Comparison of ENCODE assay signal across 31 cellular contexts in genomic region chr1:241139047-241139446, GRCh38.
"Had no signal": no experiment of that assay in that cellular context is flagged by ENCODE, and none has a peak within 500 bp of the region (broad histone marks: within the 10 kb centered on the region; RNA-seq: fewer than 3 reads in every experiment).

No MANE protein-coding gene starts in this region.

- ATAC-seq: mucosa of descending colon; naive thymus-derived CD8-positive, alpha-beta T cell; sciatic nerve; stimulated activated effector memory CD8-positive, alpha-beta T cell treated with anti-CD3 and anti-CD28 coated beads, Interleukin-12 subunit alpha, Interleukin-12 subunit beta, amount 100 ng/mL, for 72 hours; upper lobe of right lung had no signal

- H3K4me3 Mint-ChIP-seq: immature natural killer cell; memory B cell; naive thymus-derived CD8-positive, alpha-beta T cell; nephron; neural progenitor cell; stimulated activated effector memory CD8-positive, alpha-beta T cell treated with anti-CD3 and anti-CD28 coated beads, Interleukin-12 subunit alpha, Interleukin-12 subunit beta, amount 100 ng/mL, for 72 hours; stimulated activated naive CD8-positive, alpha-beta T cell treated with anti-CD3 and anti-CD28 coated beads, Interleukin-15, Interleukin-2, amounts not matched to agents 100 ng/mL and 50 ng/mL, for 24 hours had no signal

- H3K4me3 ChIP-seq: left ventricle myocardium inferior, lung, mucosa of descending colon, neural progenitor cell, ovary, right atrium auricular region, spleen, suprapubic skin, thoracic aorta, tibial artery, upper lobe of right lung had no signal

- H3K4me2 ChIP-seq: neural progenitor cell had no signal

- H3K36me3 ChIP-seq: left ventricle myocardium inferior, neural progenitor cell, neutrophil, ovary, right atrium auricular region, spleen, suprapubic skin, thoracic aorta, tibial artery, upper lobe of right lung had no signal

- H3K27ac Mint-ChIP-seq: immature natural killer cell; memory B cell; nephron; neural progenitor cell; progenitor cell of endocrine pancreas; stimulated activated effector memory CD8-positive, alpha-beta T cell treated with anti-CD3 and anti-CD28 coated beads, Interleukin-12 subunit alpha, Interleukin-12 subunit beta, amount 100 ng/mL, for 72 hours; stimulated activated naive CD8-positive, alpha-beta T cell treated with anti-CD3 and anti-CD28 coated beads, Interleukin-15, Interleukin-2, amounts not matched to agents 100 ng/mL and 50 ng/mL, for 24 hours had no signal

- FAIRE-seq: islet of Langerhans, kidney, small intestine, urothelium cell line had no signal

- H3K27ac ChIP-seq: left ventricle myocardium inferior, neural progenitor cell, neutrophil, ovary, right atrium auricular region, spleen, suprapubic skin, thoracic aorta, tibial artery, upper lobe of right lung had no signal

- H3K4me1 Mint-ChIP-seq: immature natural killer cell; memory B cell; naive thymus-derived CD8-positive, alpha-beta T cell; nephron; stimulated activated effector memory CD8-positive, alpha-beta T cell treated with anti-CD3 and anti-CD28 coated beads, Interleukin-12 subunit alpha, Interleukin-12 subunit beta, amount 100 ng/mL, for 72 hours had no signal

- H3K9me3 Mint-ChIP-seq: neural progenitor cell had no signal

- H3K36me3 Mint-ChIP-seq: immature natural killer cell; stimulated activated effector memory CD8-positive, alpha-beta T cell treated with anti-CD3 and anti-CD28 coated beads, Interleukin-12 subunit alpha, Interleukin-12 subunit beta, amount 100 ng/mL, for 72 hours had no signal

- DNase-seq: head of caudate nucleus; hypothalamus; immature natural killer cell; kidney; left ventricle myocardium inferior; midbrain; mucosa of descending colon; naive thymus-derived CD8-positive, alpha-beta T cell; occipital lobe; ovary; small intestine; spleen; stimulated activated CD4-positive, alpha-beta T cell treated with anti-CD3 and anti-CD28 coated beads, Interleukin-4, amount 100 ng/mL, for 24 hours; stimulated activated naive CD4-positive, alpha-beta T cell; tibial artery; trophoblast cell; upper lobe of right lung had no signal

- H3K9ac ChIP-seq: neural progenitor cell had no signal

- H3K27me3 Mint-ChIP-seq: memory B cell; stimulated activated naive CD8-positive, alpha-beta T cell treated with anti-CD3 and anti-CD28 coated beads, Interleukin-15, Interleukin-2, amounts not matched to agents 100 ng/mL and 50 ng/mL, for 24 hours had no signal

- H3K27me3 ChIP-seq: neural progenitor cell, neutrophil, ovary, right atrium auricular region, spleen, suprapubic skin, tibial artery, upper lobe of right lung had no signal

- H3K9me3 ChIP-seq: mucosa of descending colon, neutrophil, ovary, right atrium auricular region, thoracic aorta, tibial artery, upper lobe of right lung had no signal

- H2AFZ ChIP-seq: neural progenitor cell had no signal

- H3K4me1 ChIP-seq: left ventricle myocardium inferior, neural progenitor cell, right atrium auricular region, spleen, suprapubic skin, tibial artery, upper lobe of right lung had no signal
